ENCODE assay signal across 16 cellular contexts in genomic region chr17:43800736-43801135, GRCh38. TPM values are rescaled to one million over a fixed set of nuclear protein-coding genes. Genes with fewer than 3 reads are reported as not detected.
A peak's percentile ranks its signal among the peaks of the same experiment; 100 is the strongest.
DNase-seq lines count a peak whose midpoint lies in the region; ATAC-seq, FAIRE-seq and TF ChIP-seq lines count a peak whose summit lies in the region.
"Had no signal": no experiment of that assay in that cellular context is flagged by ENCODE, and none has a peak within 500 bp of the region (broad histone marks: within the 10 kb centered on the region; RNA-seq: fewer than 3 reads in every experiment).

No MANE protein-coding gene starts in this region.

- no peak overlapping the region for H3K9ac ChIP-seq in HepG2 (ENCODE audit: insufficient read depth, low read depth, low read length)
- H3K9ac ChIP-seq: BLaER1 treated with 17β-estradiol and CSF1 and Interleukin-3, amounts not matched to agents 10 nM and 100 nM had no signal

- no peak for FAIRE-seq in HepG2 (lab: Jason Lieb, UNC)

- 82% methylated on average over 3 of the region's 3 CpGs for WGBS in HepG2 (ENCODE audit: low lambda C conversion rate)
- WGBS in right lobe of liver (ENCODE audit: insufficient coverage, low coverage, low lambda C conversion rate, missing lambda C conversion rate), result 82% methylated on average over 2 of the region's 3 CpGs

- no peak overlapping the region for H3K4me2 ChIP-seq in HepG2 (ENCODE audit: low read depth, low read length)
- H3K4me2 ChIP-seq: BLaER1 treated with 17β-estradiol and CSF1 and Interleukin-3, amounts not matched to agents 10 nM and 100 nM; GM23338 had no signal

- no peak overlapping the region for H3K27ac Mint-ChIP-seq in activated T-cell treated with anti-CD3 and anti-CD28 coated beads, Interleukin-2, amount 50 U/mL, for 72 hours
- H3K27ac Mint-ChIP-seq: CD4-positive, CD25-positive, alpha-beta regulatory T cell; GM23338; IgD-negative memory B cell had no signal

- no peaks in the 10 kb centered on the region for H3K9me3 ChIP-seq in HepG2 (ENCODE audit: low read length)
- H3K9me3 ChIP-seq in right lobe of liver, result no peaks in the 10 kb centered on the region

- H2AFZ ChIP-seq in HepG2 (ENCODE audit: low read length), result no peak overlapping the region
- H2AFZ ChIP-seq: GM23338 had no signal

- peak; percentile 37 for DNase-seq in HepG2 (ENCODE audit: low spot score)
- DNase-seq in right lobe of liver, result no peak
- peak; percentile 29 for DNase-seq in midbrain (lab: John Stamatoyannopoulos, UW)
- DNase-seq in substantia nigra (lab: John Stamatoyannopoulos, UW), result peak in 5 of 49 donors; percentile 6 to 57 (median 9)
- DNase-seq in activated T-cell treated with anti-CD3 and anti-CD28 coated beads, Interleukin-2, amount 50 U/mL, for 72 hours, result no peak
- no peak for DNase-seq in T1000 (lab: John Stamatoyannopoulos, UW)
- no peak for DNase-seq in SIG-M5 treated with dmso at 0.1 percent for 504 hours (lab: John Stamatoyannopoulos, UW; ENCODE audit: unreplicated experiment)
- DNase-seq: AML-193; CD4-positive, CD25-positive, alpha-beta regulatory T cell; DMS 273 treated with DMSO at 0.1 percent for 48 hours; H7 had no signal

- no peak overlapping the region for H3K4me3 ChIP-seq in HepG2 (replicated peaks in 1 of 3; ENCODE audit: insufficient read depth in 1 of 3, low read depth in 2 of 3, low read length in 3 of 3)
- no peak overlapping the region for H3K4me3 ChIP-seq in right lobe of liver
- H3K4me3 ChIP-seq: BLaER1 treated with 17β-estradiol and CSF1 and Interleukin-3, amounts not matched to agents 10 nM and 100 nM; GM23338 had no signal

- CTCF ChIA-PET in HepG2 (lab: Yijun Ruan, JAX; ENCODE audit: low intra/inter-chr PET ratio, low total read pairs), result no interaction called here

- no peaks in the 10 kb centered on the region for H3K4me1 Mint-ChIP-seq in activated T-cell treated with anti-CD3 and anti-CD28 coated beads, Interleukin-2, amount 50 U/mL, for 72 hours (ENCODE audit: low read depth)
- H3K4me1 Mint-ChIP-seq: CD4-positive, CD25-positive, alpha-beta regulatory T cell; IgD-negative memory B cell had no signal

- no peak overlapping the region for H3K4me3 Mint-ChIP-seq in activated T-cell treated with anti-CD3 and anti-CD28 coated beads, Interleukin-2, amount 50 U/mL, for 72 hours
- H3K4me3 Mint-ChIP-seq: CD4-positive, CD25-positive, alpha-beta regulatory T cell; GM23338; IgD-negative memory B cell had no signal

- H3K79me2 ChIP-seq in HepG2 (ENCODE audit: insufficient read depth, low read length), result no peaks in the 10 kb centered on the region

- no peak for TF ChIP-seq RAD21 in HepG2 (CRISPR knock-in tag; IDR thresholded peaks at IDR 0.05)

- ATAC-seq in HepG2 (no peak), right lobe of liver (no peak)
- ATAC-seq in activated T-cell treated with anti-CD3 and anti-CD28 coated beads, Interleukin-2, amount 50 U/mL, for 72 hours (replicated peaks in 1 of 2), result no peak
- ATAC-seq: GM23338 had no signal

- POLR2A ChIA-PET in HepG2 (lab: Yijun Ruan, JAX), result interaction anchor here (1.0 kb wide), 1 partner anchor 22 kb away, joined by 3 read pairs; the partner anchor contains the start of gene DUSP3

- intact Hi-C loops in HepG2 (cut with micrococcal nuclease; ENCODE audit: unreplicated experiment) (no loop called here), right lobe of liver (cut with DNase I) (no loop called here)

- H3K27ac ChIP-seq in HepG2 (ENCODE audit: extremely low read length, insufficient read depth, low read length) (no peak overlapping the region), right lobe of liver (no peak overlapping the region), substantia nigra (ENCODE audit: low read depth, low read length, poor library complexity, severe bottlenecking) (peak overlapping the region; percentile 32)
- H3K27ac ChIP-seq: 22Rv1; BLaER1 treated with 17β-estradiol and CSF1 and Interleukin-3, amounts not matched to agents 10 nM and 100 nM had no signal

- no peak for TF ChIP-seq EP300 in HepG2 (IDR thresholded peaks at IDR 0.05; ENCODE audit: low read depth in 2 of 2, low read length in 2 of 2)
- no peak for TF ChIP-seq EP300 in HepG2 (CRISPR knock-in tag; IDR thresholded peaks at IDR 0.05; ENCODE audit: borderline replicate concordance)

- H4K20me1 ChIP-seq in HepG2 (ENCODE audit: insufficient read depth, low read length), result no peaks in the 10 kb centered on the region
- H4K20me1 ChIP-seq: BLaER1 treated with 17β-estradiol and CSF1 and Interleukin-3, amounts not matched to agents 10 nM and 100 nM had no signal

- no peak for TF ChIP-seq POLR2A in HepG2 (IDR thresholded peaks at IDR 0.05; ENCODE audit: insufficient read depth in 1 of 2, low read depth in 2 of 2, low read length in 2 of 2)
- TF ChIP-seq POLR2A in right lobe of liver (IDR thresholded peaks at IDR 0.05), result no peak

- TF ChIP-seq CTCF in HepG2 (CRISPR knock-in tag; IDR thresholded peaks at IDR 0.05) (no peak), right lobe of liver (IDR thresholded peaks at IDR 0.05) (no peak)

- in situ Hi-C loops in HepG2 (cut with HindIII; ENCODE audit: extremely low pct_ligation_motif_present, low pct_unique_long_range_greater_than_20kb), result no loop called here

- peaks cover 54% of the 10 kb centered on the region for H3K4me1 ChIP-seq in HepG2 (ENCODE audit: insufficient read depth, low read length)
- no peaks in the 10 kb centered on the region for H3K4me1 ChIP-seq in right lobe of liver

- peaks cover 38% of the 10 kb centered on the region for H3K27me3 Mint-ChIP-seq in activated T-cell treated with anti-CD3 and anti-CD28 coated beads, Interleukin-2, amount 50 U/mL, for 72 hours (ENCODE audit: low read depth)

- H3K27me3 ChIP-seq in HepG2 (ENCODE audit: control insufficient read depth in 1 of 2, insufficient read depth in 2 of 2, low read length in 2 of 2), result 0 out of 5 replicates have a peak, but pooled peaks cover 0 to 10% of the 10 kb centered on the region in 2 experiments
- H3K27me3 ChIP-seq in right lobe of liver, result no peaks in the 10 kb centered on the region
- H3K27me3 ChIP-seq: BLaER1 treated with 17β-estradiol and CSF1 and Interleukin-3, amounts not matched to agents 10 nM and 100 nM had no signal

- no peaks in the 10 kb centered on the region for H3K36me3 Mint-ChIP-seq in activated T-cell treated with anti-CD3 and anti-CD28 coated beads, Interleukin-2, amount 50 U/mL, for 72 hours (ENCODE audit: insufficient read depth in 2 of 2)
- H3K36me3 Mint-ChIP-seq: CD4-positive, CD25-positive, alpha-beta regulatory T cell; IgD-negative memory B cell had no signal

- H3K9me3 Mint-ChIP-seq in activated T-cell treated with anti-CD3 and anti-CD28 coated beads, Interleukin-2, amount 50 U/mL, for 72 hours, result no peaks in the 10 kb centered on the region

- no TSS peak for BruUV-seq in HepG2 (replicated peaks; lab: Mats Ljungman, UMichigan)

- H3K36me3 ChIP-seq in HepG2 (replicated peaks in 1 of 2; ENCODE audit: control insufficient read depth in 1 of 2, insufficient read depth in 2 of 2, low read length in 2 of 2), result no peaks in the 10 kb centered on the region
- no peaks in the 10 kb centered on the region for H3K36me3 ChIP-seq in right lobe of liver

RNA-seq across cellular contexts. Expression of gene CFAP97D1, which starts 20.5 kb away (rescaled TPM):
- total RNA-seq in HepG2 (2016; rRNA removed; fragmentation: Illumina TruSeq; extraction: Trizol) (0.02 TPM in 1 of 2 replicates, not detected in the other), right lobe of liver (not detected)
- total RNA-seq in HepG2 (2016; cell fraction: cytosol; rRNA removed; fragmentation: Illumina TruSeq; extraction: Trizol; ENCODE audit: low read depth), result not detected in 2 replicates
- total RNA-seq in HepG2 (2016; cell fraction: insoluble cytoplasmic fraction; rRNA removed; fragmentation: Illumina TruSeq; extraction: Trizol), result not detected in 2 replicates
- total RNA-seq in HepG2 (2016; cell fraction: membrane; rRNA removed; fragmentation: Illumina TruSeq; extraction: Trizol), result 0.03 TPM in 1 of 2 replicates, not detected in the other
- not detected in 2 replicates for total RNA-seq in HepG2 (2016; cell fraction: nucleus; rRNA removed; fragmentation: Illumina TruSeq; extraction: Trizol)
- not detected in 2 replicates for polyA plus RNA-seq in HepG2 (2011; rRNA removed)
- 0.01 TPM in 1 of 2 replicates, not detected in the other for polyA plus RNA-seq in HepG2 (2011; cell fraction: cytosol; rRNA removed)
- not detected in 2 replicates for polyA plus RNA-seq in HepG2 (2011; cell fraction: nucleus; rRNA removed)
- not detected in 2 replicates for polyA plus RNA-seq in HepG2 (2012)
- not detected in 2 replicates for polyA plus RNA-seq in HepG2 (2016; cell fraction: cytosol; fragmentation: Illumina TruSeq; extraction: Trizol; ENCODE audit: low read depth)
- not detected in 2 replicates for polyA plus RNA-seq in HepG2 (2016; cell fraction: insoluble cytoplasmic fraction; fragmentation: Illumina TruSeq; extraction: Trizol; ENCODE audit: low read depth)
- polyA plus RNA-seq in HepG2 (2016; cell fraction: membrane; fragmentation: Illumina TruSeq; extraction: Trizol; ENCODE audit: low read depth), result not detected in 2 replicates
- polyA plus RNA-seq in HepG2 (2016; cell fraction: nucleus; fragmentation: Illumina TruSeq; extraction: Trizol; ENCODE audit: insufficient read depth, low read depth), result not detected in 2 replicates
- not detected in 2 replicates for polyA minus RNA-seq in HepG2 (2011; rRNA and poly(A)+ RNA removed; ENCODE audit: low replicate concordance)
- polyA minus RNA-seq in HepG2 (2011; cell fraction: cytosol; rRNA and poly(A)+ RNA removed), result not detected in 2 replicates
- 0.13 TPM in 1 of 2 replicates, not detected in the other for polyA minus RNA-seq in HepG2 (2011; cell fraction: nucleus; rRNA and poly(A)+ RNA removed)
- not detected for total RNA-seq in activated T-cell treated with anti-CD3 and anti-CD28 coated beads, Interleukin-2, amount 50 U/mL, for 72 hours
- total RNA-seq: CD4-positive, CD25-positive, alpha-beta regulatory T cell; Daoy had no signal
- polyA plus RNA-seq: CD4-positive, CD25-positive, alpha-beta regulatory T cell; IgD-negative memory B cell had no signal

RNA-seq across cellular contexts. Expression of gene DUSP3, which starts 22.0 kb away (rescaled TPM):
- total RNA-seq in HepG2 (2016; rRNA removed; fragmentation: Illumina TruSeq; extraction: Trizol) (60.0 and 73.6 TPM in 2 replicates), right lobe of liver (10 to 100 TPM; 75.1 to 97.2 (median 87.7) TPM)
- total RNA-seq in HepG2 (2016; cell fraction: cytosol; rRNA removed; fragmentation: Illumina TruSeq; extraction: Trizol; ENCODE audit: low read depth), result 23.0 and 23.3 TPM in 2 replicates
- 59.0 and 65.1 TPM in 2 replicates for total RNA-seq in HepG2 (2016; cell fraction: insoluble cytoplasmic fraction; rRNA removed; fragmentation: Illumina TruSeq; extraction: Trizol)
- 67.6 and 70.6 TPM in 2 replicates for total RNA-seq in HepG2 (2016; cell fraction: membrane; rRNA removed; fragmentation: Illumina TruSeq; extraction: Trizol)
- 43.1 and 45.5 TPM in 2 replicates for total RNA-seq in HepG2 (2016; cell fraction: nucleus; rRNA removed; fragmentation: Illumina TruSeq; extraction: Trizol)
- 71.5 and 77.4 TPM in 2 replicates for polyA plus RNA-seq in HepG2 (2011; rRNA removed)
- 62.0 and 65.1 TPM in 2 replicates for polyA plus RNA-seq in HepG2 (2011; cell fraction: cytosol; rRNA removed)
- polyA plus RNA-seq in HepG2 (2011; cell fraction: nucleus; rRNA removed), result 124 and 143 TPM in 2 replicates
- 44.3 and 55.5 TPM in 2 replicates for polyA plus RNA-seq in HepG2 (2012)
- 24.0 and 28.0 TPM in 2 replicates for polyA plus RNA-seq in HepG2 (2016; cell fraction: cytosol; fragmentation: Illumina TruSeq; extraction: Trizol; ENCODE audit: low read depth)
- 87.5 and 94.5 TPM in 2 replicates for polyA plus RNA-seq in HepG2 (2016; cell fraction: insoluble cytoplasmic fraction; fragmentation: Illumina TruSeq; extraction: Trizol; ENCODE audit: low read depth)
- polyA plus RNA-seq in HepG2 (2016; cell fraction: membrane; fragmentation: Illumina TruSeq; extraction: Trizol; ENCODE audit: low read depth), result 57.3 and 59.6 TPM in 2 replicates
- 64.9 and 69.6 TPM in 2 replicates for polyA plus RNA-seq in HepG2 (2016; cell fraction: nucleus; fragmentation: Illumina TruSeq; extraction: Trizol; ENCODE audit: insufficient read depth, low read depth)
- polyA minus RNA-seq in HepG2 (2011; rRNA and poly(A)+ RNA removed; ENCODE audit: low replicate concordance), result 62.1 and 126 TPM in 2 replicates
- 57.0 and 66.2 TPM in 2 replicates for polyA minus RNA-seq in HepG2 (2011; cell fraction: cytosol; rRNA and poly(A)+ RNA removed)
- polyA minus RNA-seq in HepG2 (2011; cell fraction: nucleus; rRNA and poly(A)+ RNA removed), result 75.8 and 87.4 TPM in 2 replicates
- total RNA-seq in activated T-cell treated with anti-CD3 and anti-CD28 coated beads, Interleukin-2, amount 50 U/mL, for 72 hours, result 10 to 100 TPM in 1 of 2 donors, 1 to 10 TPM in 1; 9.2 to 11.0 TPM

RNA-seq across cellular contexts. Expression of gene MPP3, which starts 32.2 kb away (rescaled TPM):
- total RNA-seq in HepG2 (2016; rRNA removed; fragmentation: Illumina TruSeq; extraction: Trizol) (0.83 and 0.91 TPM in 2 replicates), right lobe of liver (1 to 10 TPM; 1.3 to 2.5 (median 1.8) TPM)
- 0.53 and 0.81 TPM in 2 replicates for total RNA-seq in HepG2 (2016; cell fraction: cytosol; rRNA removed; fragmentation: Illumina TruSeq; extraction: Trizol; ENCODE audit: low read depth)
- 0.37 and 1.2 TPM in 2 replicates for total RNA-seq in HepG2 (2016; cell fraction: insoluble cytoplasmic fraction; rRNA removed; fragmentation: Illumina TruSeq; extraction: Trizol)
- total RNA-seq in HepG2 (2016; cell fraction: membrane; rRNA removed; fragmentation: Illumina TruSeq; extraction: Trizol), result 0.62 and 0.65 TPM in 2 replicates
- total RNA-seq in HepG2 (2016; cell fraction: nucleus; rRNA removed; fragmentation: Illumina TruSeq; extraction: Trizol), result 2.3 and 3.0 TPM in 2 replicates
- 1.8 and 2.4 TPM in 2 replicates for polyA plus RNA-seq in HepG2 (2011; rRNA removed)
- polyA plus RNA-seq in HepG2 (2011; cell fraction: cytosol; rRNA removed), result 0.40 and 0.73 TPM in 2 replicates
- polyA plus RNA-seq in HepG2 (2011; cell fraction: nucleus; rRNA removed), result 8.8 and 12.8 TPM in 2 replicates
- 1.4 and 1.5 TPM in 2 replicates for polyA plus RNA-seq in HepG2 (2012)
- polyA plus RNA-seq in HepG2 (2016; cell fraction: cytosol; fragmentation: Illumina TruSeq; extraction: Trizol; ENCODE audit: low read depth), result 0.20 and 0.42 TPM in 2 replicates
- 0.34 and 0.46 TPM in 2 replicates for polyA plus RNA-seq in HepG2 (2016; cell fraction: insoluble cytoplasmic fraction; fragmentation: Illumina TruSeq; extraction: Trizol; ENCODE audit: low read depth)
- 0.26 and 0.42 TPM in 2 replicates for polyA plus RNA-seq in HepG2 (2016; cell fraction: membrane; fragmentation: Illumina TruSeq; extraction: Trizol; ENCODE audit: low read depth)
- polyA plus RNA-seq in HepG2 (2016; cell fraction: nucleus; fragmentation: Illumina TruSeq; extraction: Trizol; ENCODE audit: insufficient read depth, low read depth), result 4.1 and 6.3 TPM in 2 replicates
- 2.6 and 21.0 TPM in 2 replicates for polyA minus RNA-seq in HepG2 (2011; rRNA and poly(A)+ RNA removed; ENCODE audit: low replicate concordance)
- polyA minus RNA-seq in HepG2 (2011; cell fraction: cytosol; rRNA and poly(A)+ RNA removed), result 0.49 TPM in 1 of 2 replicates, not detected in the other
- polyA minus RNA-seq in HepG2 (2011; cell fraction: nucleus; rRNA and poly(A)+ RNA removed), result 3.4 and 4.4 TPM in 2 replicates
- total RNA-seq in activated T-cell treated with anti-CD3 and anti-CD28 coated beads, Interleukin-2, amount 50 U/mL, for 72 hours, result not detected
- total RNA-seq: CD4-positive, CD25-positive, alpha-beta regulatory T cell had no signal
- polyA plus RNA-seq: CD4-positive, CD25-positive, alpha-beta regulatory T cell; IgD-negative memory B cell had no signal

RNA-seq across cellular contexts. Expression of gene SOST, which starts 42.1 kb away (rescaled TPM):
- not detected in 2 replicates for total RNA-seq in HepG2 (2016; rRNA removed; fragmentation: Illumina TruSeq; extraction: Trizol)
- not detected in 2 replicates for total RNA-seq in HepG2 (2016; cell fraction: cytosol; rRNA removed; fragmentation: Illumina TruSeq; extraction: Trizol; ENCODE audit: low read depth)
- not detected in 2 replicates for total RNA-seq in HepG2 (2016; cell fraction: insoluble cytoplasmic fraction; rRNA removed; fragmentation: Illumina TruSeq; extraction: Trizol)
- not detected in 2 replicates for total RNA-seq in HepG2 (2016; cell fraction: membrane; rRNA removed; fragmentation: Illumina TruSeq; extraction: Trizol)
- not detected in 2 replicates for total RNA-seq in HepG2 (2016; cell fraction: nucleus; rRNA removed; fragmentation: Illumina TruSeq; extraction: Trizol)
- not detected in 2 replicates for polyA plus RNA-seq in HepG2 (2011; rRNA removed)
- not detected in 2 replicates for polyA plus RNA-seq in HepG2 (2011; cell fraction: cytosol; rRNA removed)
- not detected in 2 replicates for polyA plus RNA-seq in HepG2 (2011; cell fraction: nucleus; rRNA removed)
- polyA plus RNA-seq in HepG2 (2012), result not detected in 2 replicates
- not detected in 2 replicates for polyA plus RNA-seq in HepG2 (2016; cell fraction: cytosol; fragmentation: Illumina TruSeq; extraction: Trizol; ENCODE audit: low read depth)
- not detected in 2 replicates for polyA plus RNA-seq in HepG2 (2016; cell fraction: insoluble cytoplasmic fraction; fragmentation: Illumina TruSeq; extraction: Trizol; ENCODE audit: low read depth)
- not detected in 2 replicates for polyA plus RNA-seq in HepG2 (2016; cell fraction: membrane; fragmentation: Illumina TruSeq; extraction: Trizol; ENCODE audit: low read depth)
- polyA plus RNA-seq in HepG2 (2016; cell fraction: nucleus; fragmentation: Illumina TruSeq; extraction: Trizol; ENCODE audit: insufficient read depth, low read depth), result not detected in 2 replicates
- polyA minus RNA-seq in HepG2 (2011; rRNA and poly(A)+ RNA removed; ENCODE audit: low replicate concordance), result not detected in 2 replicates
- polyA minus RNA-seq in HepG2 (2011; cell fraction: cytosol; rRNA and poly(A)+ RNA removed), result not detected in 2 replicates
- not detected in 2 replicates for polyA minus RNA-seq in HepG2 (2011; cell fraction: nucleus; rRNA and poly(A)+ RNA removed)
- not detected for total RNA-seq in right lobe of liver
- total RNA-seq in activated T-cell treated with anti-CD3 and anti-CD28 coated beads, Interleukin-2, amount 50 U/mL, for 72 hours, result not detected
- total RNA-seq: CD4-positive, CD25-positive, alpha-beta regulatory T cell; GM23338; H7 had no signal
- polyA plus RNA-seq: CD4-positive, CD25-positive, alpha-beta regulatory T cell; GM23338; IgD-negative memory B cell had no signal

RNA-seq across cellular contexts. Expression of gene CD300LG, which starts 46.2 kb away (rescaled TPM):
- total RNA-seq in HepG2 (2016; rRNA removed; fragmentation: Illumina TruSeq; extraction: Trizol), result not detected in 2 replicates
- total RNA-seq in HepG2 (2016; cell fraction: cytosol; rRNA removed; fragmentation: Illumina TruSeq; extraction: Trizol; ENCODE audit: low read depth), result not detected in 2 replicates
- total RNA-seq in HepG2 (2016; cell fraction: insoluble cytoplasmic fraction; rRNA removed; fragmentation: Illumina TruSeq; extraction: Trizol), result not detected in 2 replicates
- not detected in 2 replicates for total RNA-seq in HepG2 (2016; cell fraction: membrane; rRNA removed; fragmentation: Illumina TruSeq; extraction: Trizol)
- not detected in 2 replicates for total RNA-seq in HepG2 (2016; cell fraction: nucleus; rRNA removed; fragmentation: Illumina TruSeq; extraction: Trizol)
- not detected in 2 replicates for polyA plus RNA-seq in HepG2 (2011; rRNA removed)
- polyA plus RNA-seq in HepG2 (2011; cell fraction: cytosol; rRNA removed), result not detected in 2 replicates
- polyA plus RNA-seq in HepG2 (2011; cell fraction: nucleus; rRNA removed), result not detected in 2 replicates
- not detected in 2 replicates for polyA plus RNA-seq in HepG2 (2012)
- polyA plus RNA-seq in HepG2 (2016; cell fraction: cytosol; fragmentation: Illumina TruSeq; extraction: Trizol; ENCODE audit: low read depth), result not detected in 2 replicates
- polyA plus RNA-seq in HepG2 (2016; cell fraction: insoluble cytoplasmic fraction; fragmentation: Illumina TruSeq; extraction: Trizol; ENCODE audit: low read depth), result not detected in 2 replicates
- polyA plus RNA-seq in HepG2 (2016; cell fraction: membrane; fragmentation: Illumina TruSeq; extraction: Trizol; ENCODE audit: low read depth), result not detected in 2 replicates
- polyA plus RNA-seq in HepG2 (2016; cell fraction: nucleus; fragmentation: Illumina TruSeq; extraction: Trizol; ENCODE audit: insufficient read depth, low read depth), result not detected in 2 replicates
- polyA minus RNA-seq in HepG2 (2011; rRNA and poly(A)+ RNA removed; ENCODE audit: low replicate concordance), result not detected in 2 replicates
- not detected in 2 replicates for polyA minus RNA-seq in HepG2 (2011; cell fraction: cytosol; rRNA and poly(A)+ RNA removed)
- polyA minus RNA-seq in HepG2 (2011; cell fraction: nucleus; rRNA and poly(A)+ RNA removed), result not detected in 2 replicates
- under 1 TPM in 5 of 6 experiments, not detected in 1; 0.12 to 0.73 (median 0.55) TPM for total RNA-seq in right lobe of liver
- total RNA-seq in activated T-cell treated with anti-CD3 and anti-CD28 coated beads, Interleukin-2, amount 50 U/mL, for 72 hours, result not detected
- total RNA-seq: CD4-positive, CD25-positive, alpha-beta regulatory T cell; GM23338; H7 had no signal
- polyA plus RNA-seq: CD4-positive, CD25-positive, alpha-beta regulatory T cell; GM23338; IgD-negative memory B cell had no signal

Comparison
In these comparisons a context has a peak if more than half of its experiments do, and no peak if none do; other contexts are left out.
1. DNase-seq: peak in HepG2 (single experiment) and midbrain (single experiment); none in right lobe of liver (0 of 3), activated T-cell treated with anti-CD3 and anti-CD28 coated beads, Interleukin-2, amount 50 U/mL, for 72 hours (0 of 2), T1000 (single experiment) and SIG-M5 treated with dmso at 0.1 percent for 504 hours (single experiment).